ENCODE assay signal across 27 cellular contexts in the genomic region with DNA sequence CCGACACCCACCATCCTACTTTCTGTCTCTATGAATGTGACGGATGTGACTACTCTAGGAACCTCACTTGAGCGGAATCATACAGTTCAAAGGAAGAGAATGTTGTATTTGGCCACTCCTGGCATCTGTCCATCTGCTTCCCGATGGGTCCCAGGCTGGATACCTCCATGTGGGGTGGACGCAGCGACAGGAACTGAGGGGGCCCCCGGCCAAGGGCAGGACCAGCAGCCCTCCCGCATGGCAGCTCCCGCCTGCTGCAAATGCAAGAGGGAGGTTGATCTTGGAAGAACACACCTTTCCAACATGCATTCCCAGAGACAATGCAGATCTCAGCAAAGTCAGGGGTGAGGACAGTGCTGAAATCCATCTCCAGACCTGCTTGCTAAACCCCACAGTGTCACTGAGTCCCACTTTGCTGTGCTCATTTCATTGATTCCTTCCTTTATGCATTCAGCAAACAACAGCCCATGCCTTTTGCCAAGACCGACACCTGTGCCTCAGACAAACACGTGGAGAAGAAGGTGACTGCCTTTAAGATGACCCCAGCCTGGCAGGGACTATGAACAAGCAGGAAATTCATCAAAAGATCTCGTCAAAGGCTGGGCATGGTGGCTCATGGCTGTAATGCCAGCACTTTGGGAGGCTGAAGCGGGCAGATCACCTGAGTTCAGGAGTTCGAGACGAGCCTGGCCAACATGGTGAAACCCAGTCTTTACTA.
"Had no signal": no experiment of that assay in that cellular context is flagged by ENCODE, and none has a peak within 500 bp of the region (broad histone marks: within the 10 kb centered on the region; RNA-seq: fewer than 3 reads in every experiment).

No MANE protein-coding gene starts in this region.

- DNase-seq: activated CD4-positive, alpha-beta memory T cell treated with anti-CD3 and anti-CD28 coated beads for 36 hours; activated CD4-positive, alpha-beta T cell treated with anti-CD3 and anti-CD28 coated beads, Interleukin-2, amount 10 ng/mL, durations not matched to agents 7 days and 5 days; activated CD4-positive, CD25-positive, alpha-beta regulatory T cell; activated CD8-positive, alpha-beta memory T cell treated with anti-CD3 and anti-CD28 coated beads for 24 hours; activated effector memory CD4-positive, alpha-beta T cell treated with anti-CD3 and anti-CD28 coated beads, Interleukin-2, amount 50 U/mL, for 16 hours; activated naive CD4-positive, alpha-beta T cell treated with Interleukin-2 at 50 U/mL for 16 hours; activated naive CD8-positive, alpha-beta T cell treated with anti-CD3 and anti-CD28 coated beads, Interleukin-2, amount 50 U/mL, for 24 hours; activated T-cell treated with anti-CD3 and anti-CD28 coated beads, Interleukin-2, amount 50 U/mL, for 4 hours; amniotic stem cell; body of pancreas; Kasumi-1; KBM-7; NCI-H1048; NCI-H187 treated with DMSO at 0.1 percent for 48 hours; NCI-H2107; NCI-H2171 treated with DMSO at 0.1 percent for 48 hours; NCI-H226; NCI-H82; Peyer's patch; T-cell; T-helper 2 cell; T1000 had no signal

- H3K9me3 Mint-ChIP-seq: activated CD4-positive, alpha-beta memory T cell treated with anti-CD3 and anti-CD28 coated beads for 36 hours; activated CD4-positive, alpha-beta T cell treated with anti-CD3 and anti-CD28 coated beads, Interleukin-2, amount 10 ng/mL, durations not matched to agents 7 days and 5 days; activated naive CD4-positive, alpha-beta T cell treated with anti-CD3 and anti-CD28 coated beads, Interleukin-2, amount 50 U/mL, for 72 hours; activated naive CD8-positive, alpha-beta T cell treated with anti-CD3 and anti-CD28 coated beads, Interleukin-2, amount 50 U/mL, for 24 hours; activated T-cell treated with anti-CD3 and anti-CD28 coated beads, Interleukin-2, amount 50 U/mL, for 4 hours; T-cell had no signal

- H3K36me3 ChIP-seq: ascending aorta, cardiac muscle cell, Peyer's patch had no signal

- ATAC-seq: activated naive CD4-positive, alpha-beta T cell treated with anti-CD3 and anti-CD28 coated beads, Interleukin-2, amount 50 U/mL, for 72 hours; activated naive CD8-positive, alpha-beta T cell treated with anti-CD3 and anti-CD28 coated beads, Interleukin-2, amount 50 U/mL, for 24 hours; activated T-cell treated with anti-CD3 and anti-CD28 coated beads, Interleukin-2, amount 50 U/mL, for 4 hours; body of pancreas; T-cell had no signal

- H3K4me1 Mint-ChIP-seq: activated CD4-positive, alpha-beta T cell treated with anti-CD3 and anti-CD28 coated beads, Interleukin-2, amount 10 ng/mL, durations not matched to agents 7 days and 5 days; activated naive CD8-positive, alpha-beta T cell treated with anti-CD3 and anti-CD28 coated beads, Interleukin-2, amount 50 U/mL, for 24 hours; T-cell had no signal

- H3K27ac Mint-ChIP-seq: activated CD4-positive, alpha-beta memory T cell treated with anti-CD3 and anti-CD28 coated beads for 36 hours; activated CD4-positive, alpha-beta T cell treated with anti-CD3 and anti-CD28 coated beads, Interleukin-2, amount 10 ng/mL, durations not matched to agents 7 days and 5 days; activated naive CD4-positive, alpha-beta T cell treated with anti-CD3 and anti-CD28 coated beads, Interleukin-2, amount 50 U/mL, for 72 hours; activated naive CD8-positive, alpha-beta T cell treated with anti-CD3 and anti-CD28 coated beads, Interleukin-2, amount 50 U/mL, for 24 hours; T-cell had no signal

- H3K4me3 Mint-ChIP-seq: activated CD4-positive, alpha-beta memory T cell treated with anti-CD3 and anti-CD28 coated beads for 36 hours; activated CD4-positive, alpha-beta T cell treated with anti-CD3 and anti-CD28 coated beads, Interleukin-2, amount 10 ng/mL, durations not matched to agents 7 days and 5 days; activated naive CD8-positive, alpha-beta T cell treated with anti-CD3 and anti-CD28 coated beads, Interleukin-2, amount 50 U/mL, for 24 hours; activated T-cell treated with anti-CD3 and anti-CD28 coated beads, Interleukin-2, amount 50 U/mL, for 4 hours; T-cell had no signal

- H3K9me3 ChIP-seq: ascending aorta, body of pancreas, Peyer's patch had no signal

- H3K27ac ChIP-seq: ascending aorta, body of pancreas, cardiac muscle cell, Peyer's patch, SK-N-MC had no signal

- FAIRE-seq: TTC549 had no signal

- H3K4me3 ChIP-seq: ascending aorta, body of pancreas, cardiac muscle cell, Peyer's patch, SK-N-MC had no signal

- H3K27me3 ChIP-seq: ascending aorta, body of pancreas, Peyer's patch had no signal

- H3K4me1 ChIP-seq: ascending aorta, body of pancreas, Peyer's patch had no signal
